ENCODE assay signal across 19 cellular contexts in the genomic region with DNA sequence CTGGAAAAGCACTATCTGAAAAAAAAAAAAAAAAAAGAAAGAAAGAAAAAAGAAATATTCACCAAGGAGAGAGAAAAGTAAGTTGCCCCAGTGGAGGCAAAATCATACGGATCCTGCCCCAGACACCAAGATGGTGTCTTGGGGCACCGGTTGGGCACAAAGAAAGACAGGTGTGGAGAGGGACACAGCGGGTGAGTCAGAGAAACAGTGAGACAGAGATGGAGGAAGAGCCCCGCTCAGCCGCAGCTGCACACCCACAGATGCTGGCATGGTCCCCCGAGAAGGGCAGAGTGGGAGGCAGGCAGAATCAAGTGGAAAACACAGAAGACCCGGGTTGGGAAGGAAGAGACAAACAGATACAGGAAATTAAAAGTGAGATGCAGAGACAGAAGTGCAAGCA.
A peak's percentile ranks its signal among the peaks of the same experiment; 100 is the strongest.
DNase-seq lines count a peak whose midpoint lies in the region; ATAC-seq, FAIRE-seq and TF ChIP-seq lines count a peak whose summit lies in the region.
"Had no signal": no experiment of that assay in that cellular context is flagged by ENCODE, and none has a peak within 500 bp of the region (broad histone marks: within the 10 kb centered on the region; RNA-seq: fewer than 3 reads in every experiment).

No MANE protein-coding gene starts in this region.

- 75% methylated on average over 7 of the region's 7 CpGs for WGBS in SK-N-SH (ENCODE audit: low lambda C conversion rate)
- WGBS in hepatocyte (ENCODE audit: low lambda C conversion rate, missing lambda C conversion rate), result 91% methylated on average over 7 of the region's 7 CpGs
- WGBS in tibial nerve, 2 donors, result 50 to 69% methylated on average over 7 of the region's 7 CpGs

- no peak for TF ChIP-seq CTCF in SK-N-SH (IDR thresholded peaks at IDR 0.05)
- no peak for TF ChIP-seq CTCF in hepatocyte (IDR thresholded peaks at IDR 0.05; ENCODE audit: poor library complexity)
- no peak for TF ChIP-seq CTCF in tibial nerve (IDR thresholded peaks at IDR 0.05)

- TF ChIP-seq POLR2A in GM12892 (IDR thresholded peaks at IDR 0.05; ENCODE audit: low read depth, low read length), result no peak
- TF ChIP-seq POLR2A in tibial nerve (IDR thresholded peaks at IDR 0.05), result no peak

- no peak for TF ChIP-seq RAD21 in SK-N-SH (IDR thresholded peaks at IDR 0.05; ENCODE audit: low read length)

- H3K9ac ChIP-seq in SK-N-SH, result no peak overlapping the region
- no peak overlapping the region for H3K9ac ChIP-seq in stomach smooth muscle (ENCODE audit: low read length in 2 of 2)

- H3K27me3 ChIP-seq in SK-N-SH (ENCODE audit: insufficient read depth) (no peaks in the 10 kb centered on the region), SJCRH30 (no peaks in the 10 kb centered on the region), hepatocyte (no peaks in the 10 kb centered on the region), stomach smooth muscle (ENCODE audit: control insufficient read depth in 1 of 2, insufficient read depth in 2 of 2, low read length in 2 of 2) (no peaks in the 10 kb centered on the region), tibial nerve (no peaks in the 10 kb centered on the region)

- H3K79me2 ChIP-seq in SK-N-SH (ENCODE audit: insufficient read depth) (no peaks in the 10 kb centered on the region), hepatocyte (no peaks in the 10 kb centered on the region)

- H2AFZ ChIP-seq in SK-N-SH (ENCODE audit: low read depth), result peak overlapping the region; percentile 81; the same call in 1 of the 2 replicates
- no peak overlapping the region for H2AFZ ChIP-seq in hepatocyte

- no peak overlapping the region for H3K4me3 ChIP-seq in SK-N-SH (ENCODE audit: low read depth in 2 of 2, low read length in 1 of 2)
- peak overlapping the region; percentile 57 for H3K4me3 ChIP-seq in SJCRH30
- H3K4me3 ChIP-seq in hepatocyte, result no peak overlapping the region
- peak overlapping the region in 1 of 2 donors; percentile 77 for H3K4me3 ChIP-seq in stomach smooth muscle (ENCODE audit: low read length in 2 of 2)
- peak overlapping the region in 1 of 4 donors; percentile 47 for H3K4me3 ChIP-seq in tibial nerve

- no peak for DNase-seq in SK-N-SH
- peak in 1 of 2 experiments; percentile 44 for DNase-seq in SJCRH30
- DNase-seq in hepatocyte (ENCODE audit: low spot score), result no peak
- no peak for DNase-seq in NCI-H774 (lab: John Stamatoyannopoulos, UW)
- no peak for DNase-seq in GM12892 (ENCODE audit: insufficient read length)
- no peak for DNase-seq in tibial nerve (ENCODE audit: low spot score in 2 of 2)
- DNase-seq: CD4-positive, alpha-beta memory T cell; MM.1S; NCI-H1930; NCI-H526 treated with DMSO at 0.1 percent for 48 hours; substantia nigra; T-cell had no signal

- TF ChIP-seq EP300 in SK-N-SH (IDR thresholded peaks at IDR 0.05; ENCODE audit: borderline replicate concordance in 1 of 2, low read depth in 1 of 2, low read length in 1 of 2), result no peak
- TF ChIP-seq EP300 in tibial nerve (IDR thresholded peaks at IDR 0.05), result no peak

- peaks cover 19% of the 10 kb centered on the region in 2 experiments; a peak in 3 of 4 replicates for H3K4me1 ChIP-seq in SK-N-SH (ENCODE audit: control insufficient read depth in 1 of 2, insufficient read depth in 2 of 2, low read depth in 1 of 2, low read length in 1 of 2)
- H3K4me1 ChIP-seq in SJCRH30, result peaks cover 8% of the 10 kb centered on the region
- H3K4me1 ChIP-seq in hepatocyte (ENCODE audit: insufficient read depth), result peaks cover 13% of the 10 kb centered on the region
- peaks cover 22% of the 10 kb centered on the region for H3K4me1 ChIP-seq in stomach smooth muscle (ENCODE audit: control insufficient read depth, insufficient read depth, low read length)
- peaks cover 0 to 27% (median 11%) of the 10 kb centered on the region in 4 donors for H3K4me1 ChIP-seq in tibial nerve

- ATAC-seq in SK-N-SH treated with all-trans-retinoic acid at 6 μM for 48 hours, result no peak
- ATAC-seq: esophagus mucosa, T-cell, WTC11 had no signal

- POLR2A ChIA-PET in SK-N-SH (lab: Yijun Ruan, JAX), result no interaction called here

- H4K20me1 ChIP-seq in SK-N-SH (ENCODE audit: insufficient read depth) (no peaks in the 10 kb centered on the region), hepatocyte (ENCODE audit: insufficient read depth, poor library complexity, severe bottlenecking) (no peaks in the 10 kb centered on the region)

- no peaks in the 10 kb centered on the region for H3K9me2 ChIP-seq in SK-N-SH
- H3K9me2 ChIP-seq in hepatocyte (replicated peaks; ENCODE audit: insufficient read depth), result no peaks in the 10 kb centered on the region

- H3K4me2 ChIP-seq in SK-N-SH, result no peak overlapping the region; the same call in 1 of the 2 replicates
- peak overlapping the region; percentile 71 for H3K4me2 ChIP-seq in hepatocyte

- FAIRE-seq in GM12892 (lab: Jason Lieb, UNC), result no peak
- FAIRE-seq: H1, RCC 7860 had no signal

- H3K9me3 ChIP-seq in SK-N-SH, result no peaks in the 10 kb centered on the region
- peaks cover 3% of the 10 kb centered on the region; the same call in 1 of the 2 replicates for H3K9me3 ChIP-seq in SJCRH30 (replicated peaks)
- no peaks in the 10 kb centered on the region for H3K9me3 ChIP-seq in hepatocyte (ENCODE audit: low read depth)
- H3K9me3 ChIP-seq in stomach smooth muscle (ENCODE audit: control insufficient read depth in 2 of 2, low read length in 2 of 2), result peaks cover 0 to 4% of the 10 kb centered on the region in 2 donors
- H3K9me3 ChIP-seq in tibial nerve, result peaks cover 0 to 6% (median 0%) of the 10 kb centered on the region in 4 donors
- H3K9me3 ChIP-seq: prostate gland had no signal

- H3K36me3 ChIP-seq in SK-N-SH (replicated peaks in 1 of 2; ENCODE audit: control insufficient read depth in 1 of 2, insufficient read depth in 2 of 2, low read length in 1 of 2) (no peaks in the 10 kb centered on the region), SJCRH30 (no peaks in the 10 kb centered on the region), hepatocyte (replicated peaks; ENCODE audit: insufficient read depth, low read depth) (no peaks in the 10 kb centered on the region), stomach smooth muscle (ENCODE audit: control insufficient read depth in 2 of 2, insufficient read depth in 2 of 2, low read length in 2 of 2) (no peaks in the 10 kb centered on the region), tibial nerve (no peaks in the 10 kb centered on the region)
- H3K36me3 ChIP-seq: prostate gland had no signal

- H3K27ac ChIP-seq in SK-N-SH (ENCODE audit: low read depth in 2 of 2, low read length in 1 of 2), result no peak overlapping the region
- peak overlapping the region; percentile 34 for H3K27ac ChIP-seq in SJCRH30
- H3K27ac ChIP-seq in hepatocyte, result no peak overlapping the region
- H3K27ac ChIP-seq in stomach smooth muscle (ENCODE audit: low read length), result peak overlapping the region; percentile 37
- H3K27ac ChIP-seq in tibial nerve, result peak overlapping the region in 2 of 4 donors; percentile 38 to 74
- H3K27ac ChIP-seq: prostate gland had no signal

- CTCF ChIA-PET in SK-N-SH (lab: Yijun Ruan, JAX), result interaction anchor here (0.6 to 7.4 kb wide), 4 partner anchors 11 to 453 kb away, joined by 3 to 44 read pairs (median 4); no protein-coding TSS in a partner anchor

- H3F3A ChIP-seq in SK-N-SH (replicated peaks; ENCODE audit: insufficient read depth), result peaks cover 22% of the 10 kb centered on the region

TF ChIP-seq in SK-N-SH, 30 proteins besides CTCF, POLR2A, EP300 and RAD21:
- TF ChIP-seq MEF2A (IDR thresholded peaks at IDR 0.05; ENCODE audit: borderline replicate concordance, low read depth) (no peak), GATA2 (CRISPR knock-in tag; IDR thresholded peaks at IDR 0.05) (no peak), GABPA (IDR thresholded peaks at IDR 0.05; ENCODE audit: low read depth) (no peak), FOSL2 (IDR thresholded peaks at IDR 0.05; ENCODE audit: borderline replicate concordance, low read depth) (no peak), RXRA (IDR thresholded peaks at IDR 0.05; ENCODE audit: borderline replicate concordance, low read depth) (no peak)
- TF ChIP-seq, protein P1, sequence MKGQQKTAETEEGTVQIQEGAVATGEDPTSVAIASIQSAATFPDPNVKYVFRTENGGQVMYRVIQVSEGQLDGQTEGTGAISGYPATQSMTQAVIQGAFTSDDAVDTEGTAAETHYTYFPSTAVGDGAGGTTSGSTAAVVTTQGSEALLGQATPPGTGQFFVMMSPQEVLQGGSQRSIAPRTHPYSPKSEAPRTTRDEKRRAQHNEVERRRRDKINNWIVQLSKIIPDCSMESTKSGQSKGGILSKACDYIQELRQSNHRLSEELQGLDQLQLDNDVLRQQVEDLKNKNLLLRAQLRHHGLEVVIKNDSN (IDR thresholded peaks at IDR 0.05; ENCODE audit: borderline replicate concordance, low read depth), result no peak

TF ChIP-seq in SK-N-SH treated with all-trans-retinoic acid at 6 μM for 48 hours, 23 proteins besides CTCF, POLR2A, EP300 and RAD21 (continues in another document):
- TF ChIP-seq, protein P2, sequence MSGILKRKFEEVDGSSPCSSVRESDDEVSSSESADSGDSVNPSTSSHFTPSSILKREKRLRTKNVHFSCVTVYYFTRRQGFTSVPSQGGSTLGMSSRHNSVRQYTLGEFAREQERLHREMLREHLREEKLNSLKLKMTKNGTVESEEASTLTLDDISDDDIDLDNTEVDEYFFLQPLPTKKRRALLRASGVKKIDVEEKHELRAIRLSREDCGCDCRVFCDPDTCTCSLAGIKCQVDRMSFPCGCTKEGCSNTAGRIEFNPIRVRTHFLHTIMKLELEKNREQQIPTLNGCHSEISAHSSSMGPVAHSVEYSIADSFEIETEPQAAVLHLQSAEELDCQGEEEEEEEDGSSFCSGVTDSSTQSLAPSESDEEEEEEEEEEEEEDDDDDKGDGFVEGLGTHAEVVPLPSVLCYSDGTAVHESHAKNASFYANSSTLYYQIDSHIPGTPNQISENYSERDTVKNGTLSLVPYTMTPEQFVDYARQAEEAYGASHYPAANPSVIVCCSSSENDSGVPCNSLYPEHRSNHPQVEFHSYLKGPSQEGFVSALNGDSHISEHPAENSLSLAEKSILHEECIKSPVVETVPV (CRISPR knock-in tag; IDR thresholded peaks at IDR 0.05), result no peak
- TF ChIP-seq, protein P3, sequence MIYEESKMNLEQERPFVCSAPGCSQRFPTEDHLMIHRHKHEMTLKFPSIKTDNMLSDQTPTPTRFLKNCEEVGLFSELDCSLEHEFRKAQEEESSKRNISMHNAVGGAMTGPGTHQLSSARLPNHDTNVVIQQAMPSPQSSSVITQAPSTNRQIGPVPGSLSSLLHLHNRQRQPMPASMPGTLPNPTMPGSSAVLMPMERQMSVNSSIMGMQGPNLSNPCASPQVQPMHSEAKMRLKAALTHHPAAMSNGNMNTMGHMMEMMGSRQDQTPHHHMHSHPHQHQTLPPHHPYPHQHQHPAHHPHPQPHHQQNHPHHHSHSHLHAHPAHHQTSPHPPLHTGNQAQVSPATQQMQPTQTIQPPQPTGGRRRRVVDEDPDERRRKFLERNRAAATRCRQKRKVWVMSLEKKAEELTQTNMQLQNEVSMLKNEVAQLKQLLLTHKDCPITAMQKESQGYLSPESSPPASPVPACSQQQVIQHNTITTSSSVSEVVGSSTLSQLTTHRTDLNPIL (CRISPR knock-in tag; IDR thresholded peaks at IDR 0.05; ENCODE audit: low read depth), result no peak
- TF ChIP-seq ARNTL (CRISPR knock-in tag; IDR thresholded peaks at IDR 0.05; ENCODE audit: borderline replicate concordance, low read depth), result no peak

Comparison
In these comparisons a context has a peak if more than half of its experiments do, and no peak if none do; other contexts are left out.
1. H3K27ac ChIP-seq: peak in SJCRH30 (single experiment) and stomach smooth muscle (single experiment); none in SK-N-SH (0 of 2) and hepatocyte (single experiment).